ENCODE assay signal across 11 cellular contexts in the genomic region with DNA sequence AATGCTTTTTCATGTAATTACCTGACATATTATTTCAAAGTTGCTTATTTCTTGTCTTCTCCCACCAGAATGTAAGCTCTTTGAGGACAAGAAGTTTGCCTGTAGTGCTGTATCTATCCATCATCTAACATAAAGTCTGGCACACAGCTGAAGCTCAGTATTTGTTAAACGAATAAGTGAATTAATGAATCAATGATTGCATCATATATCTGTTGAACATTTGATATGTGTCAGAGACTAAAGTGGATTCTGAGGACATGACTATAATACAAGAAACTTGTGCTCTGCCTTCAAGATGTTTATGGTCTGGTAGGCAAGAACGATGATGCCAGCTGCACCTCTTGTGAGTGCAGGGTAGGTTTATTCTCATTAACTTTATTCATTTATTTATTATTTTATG.
"Had no signal": no experiment of that assay in that cellular context is flagged by ENCODE, and none has a peak within 500 bp of the region (broad histone marks: within the 10 kb centered on the region; RNA-seq: fewer than 3 reads in every experiment).

No MANE protein-coding gene starts in this region.

- H3K9ac ChIP-seq: GM23248 had no signal

- H3K4me3 ChIP-seq: GM23248, GM23338, HAP-1 had no signal

- H3K4me1 ChIP-seq: HAP-1 had no signal

- H2AFZ ChIP-seq: GM23248 had no signal

- FAIRE-seq: H1, H54 had no signal

- H3K4me2 ChIP-seq: GM23338 had no signal

- DNase-seq: GM23248, GOT3, H7, H9, HCEC 1CT, HFFc6 had no signal

- H3K27ac ChIP-seq: GM23248 had no signal

- H3K9me3 ChIP-seq: HAP-1 had no signal

- ATAC-seq: GM23338, HCT116 had no signal

- H3K36me3 ChIP-seq: HAP-1 had no signal
